ENCODE assay signal across 1 cellular context in genomic region chr12:43964966-43965365, GRCh38.
A peak's percentile ranks its signal among the peaks of the same experiment; 100 is the strongest.
TF ChIP-seq lines count a peak whose summit lies in the region.

No MANE protein-coding gene starts in this region.

TF ChIP-seq in HEK293, 187 proteins besides CTCF, POLR2A, EP300 and RAD21 (continued from another document):
- TF ChIP-seq ATF2 (tag by site-specific recombination; IDR thresholded peaks at IDR 0.05; ENCODE audit: low read depth) (peak; percentile 51; the same call in 1 of the 2 replicates), ZNF416 (tag by site-specific recombination; IDR thresholded peaks at IDR 0.05) (no peak), OVOL3 (tag by site-specific recombination; IDR thresholded peaks at IDR 0.05) (no peak), OSR2 (tag by site-specific recombination; IDR thresholded peaks at IDR 0.05) (peak; percentile 54; the same call in 1 of the 2 replicates), ZNF18 (tag by site-specific recombination; IDR thresholded peaks at IDR 0.05) (no peak), ZNF114 (tag by site-specific recombination; IDR thresholded peaks at IDR 0.05) (no peak), ZNF555 (tag by site-specific recombination; conservative IDR thresholded peaks at IDR 0.05) (no peak), ZNF677 (tag by site-specific recombination; IDR thresholded peaks at IDR 0.05) (no peak), ZNF138 (tag by site-specific recombination; IDR thresholded peaks at IDR 0.05; ENCODE audit: borderline replicate concordance) (no peak), ZNF692 (tag by site-specific recombination; IDR thresholded peaks at IDR 0.05) (no peak), ZNF350 (tag by site-specific recombination; IDR thresholded peaks at IDR 0.05) (no peak), ZNF488 (tag by site-specific recombination; IDR thresholded peaks at IDR 0.05) (no peak)
